Comparison of ENCODE assay signal across 14 cellular contexts in the genomic region with DNA sequence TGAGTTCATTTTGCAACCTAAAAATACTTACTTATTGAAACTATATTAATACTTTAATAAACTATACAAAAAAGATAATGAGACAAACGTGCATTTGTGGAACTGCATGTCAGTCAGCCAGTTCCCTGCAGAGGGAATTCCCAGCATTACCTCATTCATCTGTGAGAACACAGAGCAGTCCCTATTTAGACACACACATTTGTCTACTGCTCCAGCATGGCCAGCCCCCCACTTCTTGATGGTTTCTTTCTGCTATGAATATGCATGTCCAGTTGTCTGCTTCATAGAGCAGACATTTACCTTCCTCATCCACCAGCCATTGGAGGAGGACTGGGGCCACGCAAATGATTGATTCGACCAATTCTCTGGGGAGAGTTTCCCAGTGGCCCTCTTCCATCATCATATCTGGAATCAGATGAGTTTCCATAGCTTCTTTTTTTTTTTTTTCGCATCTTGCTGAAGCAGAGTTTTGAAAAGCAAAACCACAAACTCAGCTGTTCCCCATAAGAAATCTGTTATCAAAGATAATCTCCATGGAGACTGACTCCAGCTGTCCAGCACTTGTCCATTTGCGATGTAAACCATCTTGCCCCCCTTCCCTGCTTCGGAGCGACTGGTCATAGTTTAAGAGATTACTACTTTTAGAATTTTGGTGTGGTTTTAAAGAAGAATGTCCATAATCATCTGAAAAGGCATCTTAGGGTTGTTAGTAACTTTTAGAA. TPM values are rescaled to one million over a fixed set of nuclear protein-coding genes. Genes with fewer than 3 reads are reported as not detected.
DNase-seq lines count a peak whose midpoint lies in the region; ATAC-seq and TF ChIP-seq lines count a peak whose summit lies in the region.
"Had no signal": no experiment of that assay in that cellular context is flagged by ENCODE, and none has a peak within 500 bp of the region (broad histone marks: within the 10 kb centered on the region; RNA-seq: fewer than 3 reads in every experiment).

No MANE protein-coding gene starts in this region.

- H3K27ac Mint-ChIP-seq in T-helper 2 cell treated with Interferon-gamma antibody and Interleukin-4, amounts not matched to agents 5 μg/mL and 100 μg/mL, for 36 hours = no peak overlapping the region
- H3K27ac Mint-ChIP-seq: natural killer cell had no signal

- no peak overlapping the region for H2BK12ac ChIP-seq in mesenchymal stem cell (ENCODE audit: low read length in 2 of 2)

- H3K36me3 ChIP-seq in brain microvascular endothelial cell (replicated peaks) (no peaks in the 10 kb centered on the region), mesenchymal stem cell (ENCODE audit: control insufficient read depth in 1 of 2, insufficient read depth in 2 of 2, low read depth in 1 of 2, low read length in 2 of 2) (no peaks in the 10 kb centered on the region)

- H2BK5ac ChIP-seq in mesenchymal stem cell (ENCODE audit: low read depth, low read length, poor library complexity, severe bottlenecking) = no peak overlapping the region

- peak; percentile 75 for ATAC-seq in HG02852 (IDR thresholded peaks at IDR 0.05; ENCODE audit: unreplicated experiment)
- no peak for ATAC-seq in GM18517 (IDR thresholded peaks at IDR 0.05; ENCODE audit: unreplicated experiment)
- no peak for ATAC-seq in GM21825 (IDR thresholded peaks at IDR 0.05; ENCODE audit: unreplicated experiment)
- ATAC-seq: natural killer cell had no signal

- H3K4me2 ChIP-seq in mesenchymal stem cell (ENCODE audit: low read length, poor library complexity, severe bottlenecking) = no peak overlapping the region

- H3K27me3 ChIP-seq in brain microvascular endothelial cell (replicated peaks) (no peaks in the 10 kb centered on the region), mesenchymal stem cell (ENCODE audit: control insufficient read depth in 1 of 2, insufficient read depth in 1 of 2, low read length in 2 of 2) (no peaks in the 10 kb centered on the region)

- H3K9me3 ChIP-seq in mesenchymal stem cell (ENCODE audit: control insufficient read depth, low read length) = no peaks in the 10 kb centered on the region

- no peak overlapping the region for H3K4me3 Mint-ChIP-seq in T-helper 2 cell treated with Interferon-gamma antibody and Interleukin-4, amounts not matched to agents 5 μg/mL and 100 μg/mL, for 36 hours
- H3K4me3 Mint-ChIP-seq: natural killer cell had no signal

- H3K4me1 Mint-ChIP-seq in T-helper 2 cell treated with Interferon-gamma antibody and Interleukin-4, amounts not matched to agents 5 μg/mL and 100 μg/mL, for 36 hours (ENCODE audit: low read depth) = no peaks in the 10 kb centered on the region
- H3K4me1 Mint-ChIP-seq: natural killer cell had no signal

- no peak overlapping the region for H3K4me3 ChIP-seq in brain microvascular endothelial cell (ENCODE audit: low read depth, low read length)
- no peak overlapping the region for H3K4me3 ChIP-seq in mesenchymal stem cell (ENCODE audit: insufficient read depth in 1 of 2, low read depth in 1 of 2, low read length in 2 of 2)

- no peak for TF ChIP-seq CTCF in brain microvascular endothelial cell (IDR thresholded peaks at IDR 0.05; ENCODE audit: low read depth, low read length, missing control alignments)

- H3K79me1 ChIP-seq in mesenchymal stem cell (replicated peaks; ENCODE audit: low read length, poor library complexity, severe bottlenecking) = peaks cover 6% of the 10 kb centered on the region

- H2BK15ac ChIP-seq in mesenchymal stem cell (ENCODE audit: low read depth, poor library complexity, severe bottlenecking) = no peak overlapping the region

- no peak overlapping the region for H3K4ac ChIP-seq in mesenchymal stem cell (ENCODE audit: low read depth in 1 of 2, low read length in 2 of 2)

- DNase-seq in EH (ENCODE audit: low read depth) = peak; percentile 82
- peak; percentile 85 for DNase-seq in brain microvascular endothelial cell
- peak; percentile 88 for DNase-seq in mesenchymal stem cell
- no peak for DNase-seq in activated gamma-delta T cell (lab: John Stamatoyannopoulos, UW)
- DNase-seq in T-helper 2 cell treated with Interferon-gamma antibody and Interleukin-4, amounts not matched to agents 5 μg/mL and 100 μg/mL, for 36 hours (ENCODE audit: low spot score) = no peak
- DNase-seq: activated CD4-positive, alpha-beta T cell treated with anti-CD3 and anti-CD28 coated beads for 1 hour; activated naive CD4-positive, alpha-beta T cell treated with Interleukin-2 at 50 U/mL for 16 hours; effector CD4-positive, alpha-beta T cell; KBM-7; natural killer cell; NCI-H2227 treated with DMSO at 0.1 percent for 48 hours had no signal

- in situ Hi-C loops in brain microvascular endothelial cell (cut with HindIII; ENCODE audit: low pct_ligation_motif_present, low sequenced_read_pairs) = no loop called here

- no peak overlapping the region for H2BK120ac ChIP-seq in mesenchymal stem cell (ENCODE audit: low read depth, low read length)

- no peak overlapping the region for H4K91ac ChIP-seq in mesenchymal stem cell (ENCODE audit: low read length)

- H2AK5ac ChIP-seq in mesenchymal stem cell (ENCODE audit: low read length, severe bottlenecking) = no peak overlapping the region

- peaks cover 1% of the 10 kb centered on the region for H3K4me1 ChIP-seq in mesenchymal stem cell (ENCODE audit: control insufficient read depth, insufficient read depth, low read depth, low read length)

- no peak overlapping the region for H4K8ac ChIP-seq in mesenchymal stem cell (ENCODE audit: low read length)

- H3K9ac ChIP-seq in mesenchymal stem cell (ENCODE audit: low read length) = no peak overlapping the region

- peaks cover 18% of the 10 kb centered on the region for H3K27me3 Mint-ChIP-seq in T-helper 2 cell treated with Interferon-gamma antibody and Interleukin-4, amounts not matched to agents 5 μg/mL and 100 μg/mL, for 36 hours (ENCODE audit: low read depth)

- H3K14ac ChIP-seq in mesenchymal stem cell (ENCODE audit: low read length in 2 of 2) = no peak overlapping the region

- no peaks in the 10 kb centered on the region for H3K9me3 Mint-ChIP-seq in T-helper 2 cell treated with Interferon-gamma antibody and Interleukin-4, amounts not matched to agents 5 μg/mL and 100 μg/mL, for 36 hours

- no peak overlapping the region for H3K18ac ChIP-seq in mesenchymal stem cell (ENCODE audit: low read depth in 1 of 2, low read length in 2 of 2)

- WGBS in mesenchymal stem cell = 77% methylated on average over 7 of the region's 7 CpGs

- H3K27ac ChIP-seq in brain microvascular endothelial cell (peak overlapping the region; percentile 37), mesenchymal stem cell (ENCODE audit: low read length, poor library complexity, severe bottlenecking) (no peak overlapping the region)

- no peak overlapping the region for H3K23ac ChIP-seq in mesenchymal stem cell (ENCODE audit: low read length in 2 of 2)

- no peaks in the 10 kb centered on the region for H3K36me3 Mint-ChIP-seq in T-helper 2 cell treated with Interferon-gamma antibody and Interleukin-4, amounts not matched to agents 5 μg/mL and 100 μg/mL, for 36 hours (ENCODE audit: low read depth)
- H3K36me3 Mint-ChIP-seq: natural killer cell had no signal

- H2AFZ ChIP-seq in mesenchymal stem cell (ENCODE audit: low read depth, low read length) = no peak overlapping the region

RNA-seq across cellular contexts. Expression of a gene that starts 11.8 kb away (rescaled TPM):
- 2.5 TPM for polyA plus RNA-seq in mesenchymal stem cell (2013, experiment 1 of 2)
- 2.6 TPM for polyA plus RNA-seq in mesenchymal stem cell (2013, experiment 2 of 2)

Comparison
In these comparisons a context has a peak if more than half of its experiments do, and no peak if none do; other contexts are left out.
1. DNase-seq: peak in EH (single experiment), brain microvascular endothelial cell (single experiment) and mesenchymal stem cell (single experiment); none in activated gamma-delta T cell (single experiment) and T-helper 2 cell treated with Interferon-gamma antibody and Interleukin-4, amounts not matched to agents 5 μg/mL and 100 μg/mL, for 36 hours (single experiment).